In the genomic region with DNA sequence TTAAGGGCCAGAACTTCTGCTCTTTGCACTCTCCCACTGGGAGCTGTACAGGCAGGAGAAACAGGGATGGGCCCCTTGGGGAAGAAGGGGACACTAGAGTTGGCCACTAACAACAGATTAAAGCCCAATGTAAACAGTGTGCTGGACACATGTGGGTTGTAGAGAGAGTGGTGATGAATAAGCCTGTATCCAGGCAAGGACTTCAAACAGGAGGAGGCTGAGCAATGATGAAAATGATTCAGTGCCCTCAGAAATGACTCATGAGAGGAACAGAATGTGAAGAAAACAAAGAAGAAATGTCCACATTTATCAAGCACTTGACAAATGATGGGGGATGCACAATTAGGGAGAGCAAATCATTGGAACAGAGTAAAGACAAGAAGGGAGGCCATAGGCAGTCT, we compare ENCODE assay signal across 16 cellular contexts.
DNase-seq lines count a peak whose midpoint lies in the region; TF ChIP-seq lines count a peak whose summit lies in the region.
"Had no signal": no experiment of that assay in that cellular context is flagged by ENCODE, and none has a peak within 500 bp of the region (broad histone marks: within the 10 kb centered on the region; RNA-seq: fewer than 3 reads in every experiment).

No MANE protein-coding gene starts in this region.

- H3K4me3 ChIP-seq in choroid plexus epithelial cell (ENCODE audit: low read depth, low read length) = no peak overlapping the region
- H3K4me3 ChIP-seq: upper lobe of left lung had no signal

- no peaks in the 10 kb centered on the region for H3K9me3 Mint-ChIP-seq in activated CD4-positive, alpha-beta memory T cell treated with anti-CD3 and anti-CD28 coated beads for 36 hours
- H3K9me3 Mint-ChIP-seq: activated CD4-positive, alpha-beta memory T cell treated with anti-CD3 and anti-CD28 coated beads, Interleukin-2, amount 10 ng/mL, durations not matched to agents 7 days and 5 days had no signal

- POLR2A ChIA-PET in activated CD4-positive, alpha-beta memory T cell treated with anti-CD3 and anti-CD28 coated beads for 36 hours (lab: Charles Lee) = no interaction called here

- CTCF ChIA-PET in activated CD4-positive, alpha-beta memory T cell treated with anti-CD3 and anti-CD28 coated beads for 36 hours (lab: Charles Lee) = no interaction called here

- H3K4me1 Mint-ChIP-seq in activated CD4-positive, alpha-beta memory T cell treated with anti-CD3 and anti-CD28 coated beads for 36 hours (ENCODE audit: low read depth) = no peaks in the 10 kb centered on the region

- no peaks in the 10 kb centered on the region for H3K27me3 Mint-ChIP-seq in activated CD4-positive, alpha-beta memory T cell treated with anti-CD3 and anti-CD28 coated beads for 36 hours
- H3K27me3 Mint-ChIP-seq: activated CD4-positive, alpha-beta memory T cell treated with anti-CD3 and anti-CD28 coated beads, Interleukin-2, amount 10 ng/mL, durations not matched to agents 7 days and 5 days; natural killer cell treated with Interleukin-12 subunit alpha and Interleukin-12 subunit beta and Interleukin-15 and Interleukin-18, amount 100 ng/mL, for 72 hours had no signal

- intact Hi-C loops in activated CD4-positive, alpha-beta memory T cell treated with anti-CD3 and anti-CD28 coated beads for 36 hours (cut with micrococcal nuclease) = no loop called here

- H3K27ac Mint-ChIP-seq in activated CD4-positive, alpha-beta memory T cell treated with anti-CD3 and anti-CD28 coated beads for 36 hours = no peak overlapping the region
- H3K27ac Mint-ChIP-seq: activated CD4-positive, alpha-beta memory T cell treated with anti-CD3 and anti-CD28 coated beads, Interleukin-2, amount 10 ng/mL, durations not matched to agents 7 days and 5 days; natural killer cell treated with Interleukin-12 subunit alpha and Interleukin-12 subunit beta and Interleukin-15 and Interleukin-18, amount 100 ng/mL, for 72 hours had no signal

- no peak for TF ChIP-seq CTCF in choroid plexus epithelial cell (conservative IDR thresholded peaks at IDR 0.05; ENCODE audit: low read depth, low read length)

- H3K4me3 Mint-ChIP-seq in activated CD4-positive, alpha-beta memory T cell treated with anti-CD3 and anti-CD28 coated beads for 36 hours = no peak overlapping the region
- H3K4me3 Mint-ChIP-seq: activated CD4-positive, alpha-beta memory T cell treated with anti-CD3 and anti-CD28 coated beads, Interleukin-2, amount 10 ng/mL, durations not matched to agents 7 days and 5 days; natural killer cell treated with Interleukin-12 subunit alpha and Interleukin-12 subunit beta and Interleukin-15 and Interleukin-18, amount 100 ng/mL, for 72 hours had no signal

- no peaks in the 10 kb centered on the region for H3K36me3 Mint-ChIP-seq in activated CD4-positive, alpha-beta memory T cell treated with anti-CD3 and anti-CD28 coated beads for 36 hours
- H3K36me3 Mint-ChIP-seq: natural killer cell treated with Interleukin-12 subunit alpha and Interleukin-12 subunit beta and Interleukin-15 and Interleukin-18, amount 100 ng/mL, for 72 hours had no signal

- peak; percentile 5 for DNase-seq in Ammon's horn (ENCODE audit: low spot score)
- peak; percentile 96 for DNase-seq in LHCN-M2 (ENCODE audit: low read depth)
- peak; percentile 94 for DNase-seq in choroid plexus epithelial cell (ENCODE audit: low read depth)
- peak; percentile 53 for DNase-seq in myocyte (ENCODE audit: low read depth)
- no peak for DNase-seq in NCI-H774 (lab: John Stamatoyannopoulos, UW)
- no peak for DNase-seq in activated CD4-positive, alpha-beta memory T cell treated with anti-CD3 and anti-CD28 coated beads for 36 hours
- DNase-seq in activated CD4-positive, alpha-beta T cell treated with anti-CD3 and anti-CD28 coated beads, Interleukin-2, amount 50 U/mL, for 1 hour = no peak
- no peak for DNase-seq in DMS153 (lab: John Stamatoyannopoulos, UW)
- DNase-seq: activated CD4-positive, alpha-beta memory T cell treated with anti-CD3 and anti-CD28 coated beads, Interleukin-2, amount 10 ng/mL, durations not matched to agents 7 days and 5 days; amygdala; DMS79; H7; head of caudate nucleus; NCI-H187 treated with DMSO at 0.1 percent for 48 hours; upper lobe of left lung had no signal

Comparison
In these comparisons a context has a peak if more than half of its experiments do, and no peak if none do; other contexts are left out.
1. DNase-seq: peak in Ammon's horn (single experiment), LHCN-M2 (single experiment), choroid plexus epithelial cell (single experiment) and myocyte (single experiment); none in NCI-H774 (single experiment), activated CD4-positive, alpha-beta memory T cell treated with anti-CD3 and anti-CD28 coated beads for 36 hours (single experiment), activated CD4-positive, alpha-beta T cell treated with anti-CD3 and anti-CD28 coated beads, Interleukin-2, amount 50 U/mL, for 1 hour (single experiment) and DMS153 (single experiment).